ENCODE assay signal across 8 cellular contexts in genomic region chr10:132337854-132338253, GRCh38. TPM values are rescaled to one million over a fixed set of nuclear protein-coding genes. Genes with fewer than 3 reads are reported as not detected.
DNase-seq lines count a peak whose midpoint lies in the region; ATAC-seq and TF ChIP-seq lines count a peak whose summit lies in the region.
"Not testable (repeated sequence)": the region's sequence is repeated elsewhere in the genome, so short reads cannot be mapped to it uniquely, and the experiment has no call there.

No MANE protein-coding gene starts in this region.

- peaks cover 4 to 27% (median 18%) of the 10 kb centered on the region in 4 donors for H3K4me1 Mint-ChIP-seq in CD4-positive, CD25-positive, alpha-beta regulatory T cell
- H3K4me1 Mint-ChIP-seq in activated CD8-positive, alpha-beta T cell treated with anti-CD3 and anti-CD28 coated beads for 36 hours (ENCODE audit: low read depth): peaks cover 29% of the 10 kb centered on the region
- H3K4me1 Mint-ChIP-seq in activated naive CD8-positive, alpha-beta T cell (ENCODE audit: low read depth): peaks cover 32% of the 10 kb centered on the region
- H3K4me1 Mint-ChIP-seq in nephron: peaks cover 17% of the 10 kb centered on the region

- H3K36me3 ChIP-seq in CD4-positive, CD25-positive, alpha-beta regulatory T cell (ENCODE audit: control insufficient read depth, insufficient read depth, low read length); lower lobe of right lung: not testable (repeated sequence)
- H3K36me3 ChIP-seq in OCI-LY7 (ENCODE audit: insufficient read depth, low read length) (peaks cover 21% of the 10 kb centered on the region), spleen (peaks cover 0 to 24% (median 6%) of the 10 kb centered on the region in 6 donors)

- H3K27ac ChIP-seq in CD4-positive, CD25-positive, alpha-beta regulatory T cell (ENCODE audit: insufficient read depth, low read length, poor library complexity, severe bottlenecking); OCI-LY7 (ENCODE audit: low read depth, low read length, poor library complexity, severe bottlenecking): not testable (repeated sequence)
- peak overlapping the region in 11 of 59 donors; percentile 4 to 75 (median 62) for H3K27ac ChIP-seq in dorsolateral prefrontal cortex
- peak overlapping the region; percentile 83 for H3K27ac ChIP-seq in lower lobe of right lung
- H3K27ac ChIP-seq in spleen: peak overlapping the region in 5 of 8 donors; percentile 75 to 88 (median 84)

- not testable (repeated sequence) for TF ChIP-seq POLR2A in spleen (IDR thresholded peaks at IDR 0.05)

- peaks cover 13% of the 10 kb centered on the region for H3K4me1 ChIP-seq in CD4-positive, CD25-positive, alpha-beta regulatory T cell (ENCODE audit: control insufficient read depth, insufficient read depth, low read length, poor library complexity, severe bottlenecking)
- H3K4me1 ChIP-seq in OCI-LY7 (ENCODE audit: insufficient read depth, low read length, poor library complexity, severe bottlenecking): peaks cover 63% of the 10 kb centered on the region
- H3K4me1 ChIP-seq in lower lobe of right lung: peaks cover 23% of the 10 kb centered on the region
- H3K4me1 ChIP-seq in spleen: peaks cover 5 to 54% (median 23%) of the 10 kb centered on the region in 6 donors

- not testable (repeated sequence) for TF ChIP-seq CTCF in OCI-LY7 (conservative IDR thresholded peaks at IDR 0.05; ENCODE audit: low read length); activated CD8-positive, alpha-beta T cell treated with anti-CD3 and anti-CD28 coated beads for 36 hours (IDR thresholded peaks at IDR 0.05); dorsolateral prefrontal cortex (IDR thresholded peaks at IDR 0.05 in 54 of 56, conservative IDR thresholded peaks at IDR 0.05 in 2 of 56; ENCODE audit: low read depth in 1 of 56, partially characterized antibody in 56 of 56); lower lobe of right lung (IDR thresholded peaks at IDR 0.05); nephron (IDR thresholded peaks at IDR 0.05; ENCODE audit: unreplicated experiment in 3 of 3); spleen (IDR thresholded peaks at IDR 0.05 in 8 of 11, conservative IDR thresholded peaks at IDR 0.05 in 3 of 11)

- H3K4me3 ChIP-seq in CD4-positive, CD25-positive, alpha-beta regulatory T cell (ENCODE audit: low read depth, low read length); OCI-LY7 (ENCODE audit: low read depth, low read length, poor library complexity, severe bottlenecking): not testable (repeated sequence)
- H3K4me3 ChIP-seq in dorsolateral prefrontal cortex: peak overlapping the region in 30 of 59 donors; percentile 28 to 70 (median 58)
- H3K4me3 ChIP-seq in lower lobe of right lung: peak overlapping the region; percentile 58
- H3K4me3 ChIP-seq in spleen: peak overlapping the region in 6 of 8 donors; percentile 28 to 70 (median 46)

- H3K27ac Mint-ChIP-seq in CD4-positive, CD25-positive, alpha-beta regulatory T cell; activated CD8-positive, alpha-beta T cell treated with anti-CD3 and anti-CD28 coated beads for 36 hours; activated naive CD8-positive, alpha-beta T cell: not testable (repeated sequence)
- peak overlapping the region; percentile 79 to 90 (median 89) for H3K27ac Mint-ChIP-seq in nephron

- H2AFZ ChIP-seq in OCI-LY7 (ENCODE audit: low read length): not testable (repeated sequence)

- not testable (repeated sequence) for BruUV-seq in OCI-LY7 (replicated peaks; lab: Mats Ljungman, UMichigan)

- H3K27me3 ChIP-seq in CD4-positive, CD25-positive, alpha-beta regulatory T cell (ENCODE audit: control insufficient read depth, insufficient read depth, low read length); dorsolateral prefrontal cortex; lower lobe of right lung (ENCODE audit: low read depth); spleen (replicated peaks in 1 of 7): not testable (repeated sequence)

- not testable (repeated sequence) for H3K9me3 ChIP-seq in CD4-positive, CD25-positive, alpha-beta regulatory T cell (ENCODE audit: control insufficient read depth in 2 of 2, low read length in 2 of 2); OCI-LY7 (ENCODE audit: low read length); lower lobe of right lung; spleen

- H4K20me1 ChIP-seq in OCI-LY7 (ENCODE audit: insufficient read depth, low read length): not testable (repeated sequence)

- not testable (repeated sequence) for ATAC-seq in CD4-positive, CD25-positive, alpha-beta regulatory T cell (ENCODE audit: low read depth in 2 of 2); activated CD8-positive, alpha-beta T cell treated with anti-CD3 and anti-CD28 coated beads for 36 hours; lower lobe of right lung

- H3K79me2 ChIP-seq in OCI-LY7 (ENCODE audit: insufficient read depth, low read depth, low read length): not testable (repeated sequence)

- WGBS in spleen, 5 donors: 84 to 92% (median 88%) methylated on average over 7 of the region's 7 CpGs

- not testable (repeated sequence) for DNase-seq in CD4-positive, CD25-positive, alpha-beta regulatory T cell; OCI-LY7 (ENCODE audit: low spot score); activated CD8-positive, alpha-beta T cell treated with anti-CD3 and anti-CD28 coated beads for 36 hours; lower lobe of right lung; spleen
- peak in 1 of 10 donors; percentile 31 for DNase-seq in dorsolateral prefrontal cortex

- intact Hi-C loops in OCI-LY7 (cut with micrococcal nuclease; ENCODE audit: unreplicated experiment); activated CD8-positive, alpha-beta T cell treated with anti-CD3 and anti-CD28 coated beads for 36 hours (cut with micrococcal nuclease); dorsolateral prefrontal cortex (cut with DNase I); lower lobe of right lung (cut with DNase I); spleen (cut with DNase I; ENCODE audit: low total_unique reads): not testable (repeated sequence)

- peak overlapping the region; percentile 69 to 96 (median 88) for H3K4me3 Mint-ChIP-seq in CD4-positive, CD25-positive, alpha-beta regulatory T cell
- H3K4me3 Mint-ChIP-seq in activated CD8-positive, alpha-beta T cell treated with anti-CD3 and anti-CD28 coated beads for 36 hours: peak overlapping the region; percentile 72
- peak overlapping the region; percentile 82 for H3K4me3 Mint-ChIP-seq in activated naive CD8-positive, alpha-beta T cell
- peak overlapping the region in 2 of 3 experiments; percentile 20 to 69 for H3K4me3 Mint-ChIP-seq in nephron

- not testable (repeated sequence) for H3K27me3 Mint-ChIP-seq in CD4-positive, CD25-positive, alpha-beta regulatory T cell; activated CD8-positive, alpha-beta T cell treated with anti-CD3 and anti-CD28 coated beads for 36 hours; activated naive CD8-positive, alpha-beta T cell; nephron (ENCODE audit: low read depth)

- POLR2A ChIA-PET in OCI-LY7 (lab: Charles Lee): not testable (repeated sequence)
- POLR2A ChIA-PET in activated CD8-positive, alpha-beta T cell treated with anti-CD3 and anti-CD28 coated beads for 36 hours (lab: Charles Lee): interaction anchor here (1.0 kb wide), 1 partner anchor 24 kb away, joined by 3 read pairs; no protein-coding TSS in a partner anchor

- H3K9me2 ChIP-seq in OCI-LY7 (ENCODE audit: insufficient read depth, low read length): not testable (repeated sequence)

- H3K4me2 ChIP-seq in OCI-LY7 (ENCODE audit: low read length): 0 out of 2 replicates have a peak overlapping the region, but pooled peaks have one; percentile 70

- H3K9me3 Mint-ChIP-seq in CD4-positive, CD25-positive, alpha-beta regulatory T cell; activated CD8-positive, alpha-beta T cell treated with anti-CD3 and anti-CD28 coated beads for 36 hours; activated naive CD8-positive, alpha-beta T cell (ENCODE audit: low read depth); nephron: not testable (repeated sequence)

- CTCF ChIA-PET in OCI-LY7 (lab: Charles Lee; ENCODE audit: unreplicated experiment): not testable (repeated sequence)
- CTCF ChIA-PET in activated CD8-positive, alpha-beta T cell treated with anti-CD3 and anti-CD28 coated beads for 36 hours (lab: Charles Lee): interaction anchor here (1.6 kb wide), 1 partner anchor 23 kb away, joined by 6 read pairs; no protein-coding TSS in a partner anchor

- H3K36me3 Mint-ChIP-seq in CD4-positive, CD25-positive, alpha-beta regulatory T cell: peaks cover 12% of the 10 kb centered on the region
- H3K36me3 Mint-ChIP-seq in activated CD8-positive, alpha-beta T cell treated with anti-CD3 and anti-CD28 coated beads for 36 hours (ENCODE audit: low read depth): not testable (repeated sequence)
- H3K36me3 Mint-ChIP-seq in activated naive CD8-positive, alpha-beta T cell: peaks cover 16% of the 10 kb centered on the region
- peaks cover 40% of the 10 kb centered on the region for H3K36me3 Mint-ChIP-seq in nephron (ENCODE audit: low read depth)

RNA-seq across cellular contexts. Expression of gene LRRC27, which starts 5.9 kb away (rescaled TPM):
- 2.6 TPM for total RNA-seq in CD4-positive, CD25-positive, alpha-beta regulatory T cell
- polyA plus RNA-seq in CD4-positive, CD25-positive, alpha-beta regulatory T cell: 1 to 10 TPM in 3 of 4 donors, under 1 TPM in 1; 0.67 to 3.3 (median 2.2) TPM
- total RNA-seq in OCI-LY7 (2014; rRNA removed; shearing (Covaris generic)): 10.0 and 13.0 TPM in 2 replicates
- total RNA-seq in OCI-LY7 (2022) (16.1 and 17.3 TPM in 2 replicates), dorsolateral prefrontal cortex (10 to 100 TPM; 14.0 to 36.4 (median 25.3) TPM), lower lobe of right lung (15.5 TPM), spleen (10 to 100 TPM; 11.9 to 29.9 (median 19.4) TPM)
- 1 to 10 TPM; 2.7 to 3.5 TPM for total RNA-seq in activated CD8-positive, alpha-beta T cell treated with anti-CD3 and anti-CD28 coated beads for 36 hours
- polyA plus RNA-seq in spleen: 10 to 100 TPM in 1 of 3 donors, 1 to 10 TPM in 2; 6.1 to 13.0 (median 8.5) TPM

RNA-seq across cellular contexts. Expression of gene STK32C, which starts 30.1 kb away (rescaled TPM):
- 6.6 TPM for total RNA-seq in CD4-positive, CD25-positive, alpha-beta regulatory T cell
- 1 to 10 TPM; 3.5 to 7.0 (median 6.5) TPM for polyA plus RNA-seq in CD4-positive, CD25-positive, alpha-beta regulatory T cell
- 13.1 and 16.8 TPM in 2 replicates for total RNA-seq in OCI-LY7 (2014; rRNA removed; shearing (Covaris generic))
- 30.4 and 32.4 TPM in 2 replicates for total RNA-seq in OCI-LY7 (2022)
- total RNA-seq in activated CD8-positive, alpha-beta T cell treated with anti-CD3 and anti-CD28 coated beads for 36 hours: 10 to 100 TPM; 29.3 to 31.4 TPM
- 10 to 100 TPM; 30.1 to 78.4 (median 57.0) TPM for total RNA-seq in dorsolateral prefrontal cortex
- 14.1 TPM for total RNA-seq in lower lobe of right lung
- 10 to 100 TPM in 6 of 7 donors, 1 to 10 TPM in 1; 9.6 to 27.8 (median 15.4) TPM for total RNA-seq in spleen
- 10 to 100 TPM; 13.2 to 23.8 (median 16.0) TPM for polyA plus RNA-seq in spleen

RNA-seq across cellular contexts. Expression of gene PWWP2B, which starts 59.1 kb away (rescaled TPM):
- total RNA-seq in CD4-positive, CD25-positive, alpha-beta regulatory T cell: 10.9 TPM
- polyA plus RNA-seq in CD4-positive, CD25-positive, alpha-beta regulatory T cell: 1 to 10 TPM in 1 of 4 donors, under 1 TPM in 3; 0.56 to 1.4 (median 0.87) TPM
- total RNA-seq in OCI-LY7 (2014; rRNA removed; shearing (Covaris generic)): 4.6 and 5.9 TPM in 2 replicates
- total RNA-seq in OCI-LY7 (2022) (9.4 and 10.6 TPM in 2 replicates), dorsolateral prefrontal cortex (10 to 100 TPM in 118 of 120 experiments, 1 to 10 TPM in 2; 7.7 to 28.3 (median 17.8) TPM), lower lobe of right lung (25.2 TPM), spleen (10 to 100 TPM; 24.8 to 41.7 (median 28.1) TPM)
- 1 to 10 TPM; 6.0 to 6.6 TPM for total RNA-seq in activated CD8-positive, alpha-beta T cell treated with anti-CD3 and anti-CD28 coated beads for 36 hours
- polyA plus RNA-seq in spleen: 10 to 100 TPM; 22.5 to 50.0 (median 27.8) TPM
